Comparison of ENCODE assay signal across 38 cellular contexts in genomic region chr6:24325978-24326377, GRCh38. TPM values are rescaled to one million over a fixed set of nuclear protein-coding genes. Genes with fewer than 3 reads are reported as not detected.
"Had no signal": no experiment of that assay in that cellular context is flagged by ENCODE, and none has a peak within 500 bp of the region (broad histone marks: within the 10 kb centered on the region; RNA-seq: fewer than 3 reads in every experiment).

No MANE protein-coding gene starts in this region.

- H3K27ac Mint-ChIP-seq: activated naive CD4-positive, alpha-beta T cell treated with anti-CD3 and anti-CD28 coated beads for 36 hours; activated naive CD4-positive, alpha-beta T cell treated with anti-CD3 and anti-CD28 coated beads, Interleukin-2, amount 10 ng/mL, durations not matched to agents 7 days and 5 days; activated naive CD4-positive, alpha-beta T cell treated with anti-CD3 and anti-CD28 coated beads, Interleukin-2, amount 50 U/mL, for 24 hours; activated naive CD4-positive, alpha-beta T cell treated with anti-CD3 and anti-CD28 coated beads, Interleukin-2, amount 50 U/mL, for 72 hours; activated naive CD8-positive, alpha-beta T cell; activated naive CD8-positive, alpha-beta T cell treated with anti-CD3 and anti-CD28 coated beads for 36 hours; activated naive CD8-positive, alpha-beta T cell treated with anti-CD3 and anti-CD28 coated beads, Interleukin-2, amount 10 ng/mL, durations not matched to agents 7 days and 5 days; activated naive CD8-positive, alpha-beta T cell treated with anti-CD3 and anti-CD28 coated beads, Interleukin-2, amount 50 U/mL, for 24 hours; activated T-cell treated with anti-CD3 and anti-CD28 coated beads, Interleukin-2, amount 50 U/mL, for 72 hours; activated T-helper 1 cell treated with anti-CD3 and anti-CD28 coated beads, Interleukin-12 subunit alpha, Interleukin-12 subunit beta, Interleukin-2, Interleukin-4 antibody, amounts not matched to agents 30 ng/mL and 10 ng/mL and 1 ng/mL, durations not matched to agents 14 hours and 24 hours and 36 hours; activated T-helper 17 cell treated with anti-CD3 and anti-CD28 coated beads, Interleukin-2, amount 50 U/mL, for 72 hours; activated T-helper 2 cell treated with anti-CD3 and anti-CD28 coated beads, Interferon-gamma antibody, Interleukin-2, Interleukin-4, amounts not matched to agents 10 μg/mL and 5 μg/mL and 100 μg/mL, durations not matched to agents 14 hours and 24 hours and 36 hours; brain had no signal

- DNase-seq: activated effector memory CD4-positive, alpha-beta T cell treated with anti-CD3 and anti-CD28 coated beads, Interleukin-2, amount 50 U/mL, for 16 hours; activated effector memory CD4-positive, alpha-beta T cell treated with Interleukin-2 at 50 U/mL for 16 hours; activated gamma-delta T cell; activated gamma-delta T cell treated with Interleukin-2 at 50 U/mL for 16 hours; activated naive CD4-positive, alpha-beta T cell; activated naive CD4-positive, alpha-beta T cell treated with anti-CD3 and anti-CD28 coated beads for 36 hours; activated naive CD4-positive, alpha-beta T cell treated with anti-CD3 and anti-CD28 coated beads, Interleukin-2, amount 10 ng/mL, durations not matched to agents 7 days and 5 days; activated naive CD4-positive, alpha-beta T cell treated with anti-CD3 and anti-CD28 coated beads, Interleukin-2, amount 50 U/mL, for 16 hours; activated naive CD4-positive, alpha-beta T cell treated with Interleukin-2 at 50 U/mL for 16 hours; activated naive CD8-positive, alpha-beta T cell treated with anti-CD3 and anti-CD28 coated beads for 36 hours; activated naive CD8-positive, alpha-beta T cell treated with anti-CD3 and anti-CD28 coated beads, Interleukin-2, amount 10 ng/mL, durations not matched to agents 7 days and 5 days; activated naive CD8-positive, alpha-beta T cell treated with anti-CD3 and anti-CD28 coated beads, Interleukin-2, amount 50 U/mL, for 24 hours; activated T-cell treated with anti-CD3 and anti-CD28 coated beads, Interleukin-2, amount 50 U/mL, for 4 hours; activated T-cell treated with anti-CD3 and anti-CD28 coated beads, Interleukin-2, amount 50 U/mL, for 48 hours; activated T-cell treated with anti-CD3 and anti-CD28 coated beads, Interleukin-2, amount 50 U/mL, for 72 hours; adrenal gland; amniotic stem cell; amygdala; anterior cingulate cortex; aorta; body of pancreas; brain microvascular endothelial cell; caudate nucleus; central memory CD4-positive, alpha-beta T cell; cerebellar nuclear complex had no signal

- H3K4me3 ChIP-seq: adrenal gland, ascending aorta, body of pancreas, breast epithelium, cardiac muscle cell had no signal

- H3K27me3 Mint-ChIP-seq: activated naive CD4-positive, alpha-beta T cell treated with anti-CD3 and anti-CD28 coated beads, Interleukin-2, amount 10 ng/mL, durations not matched to agents 7 days and 5 days had no signal

- H3K36me3 Mint-ChIP-seq: activated naive CD4-positive, alpha-beta T cell treated with anti-CD3 and anti-CD28 coated beads, Interleukin-2, amount 10 ng/mL, durations not matched to agents 7 days and 5 days; activated naive CD4-positive, alpha-beta T cell treated with anti-CD3 and anti-CD28 coated beads, Interleukin-2, amount 50 U/mL, for 24 hours; activated naive CD4-positive, alpha-beta T cell treated with anti-CD3 and anti-CD28 coated beads, Interleukin-2, amount 50 U/mL, for 72 hours; activated naive CD8-positive, alpha-beta T cell; activated naive CD8-positive, alpha-beta T cell treated with anti-CD3 and anti-CD28 coated beads for 36 hours; activated naive CD8-positive, alpha-beta T cell treated with anti-CD3 and anti-CD28 coated beads, Interleukin-2, amount 10 ng/mL, durations not matched to agents 7 days and 5 days; brain had no signal

- H3K9me3 ChIP-seq: adrenal gland, ascending aorta, body of pancreas, breast epithelium had no signal

- H3K27ac ChIP-seq: adrenal gland, ascending aorta, brain microvascular endothelial cell, breast epithelium, cardiac muscle cell had no signal

- H3K4me1 ChIP-seq: adrenal gland, ascending aorta, breast epithelium had no signal

- H3K4me3 Mint-ChIP-seq: activated naive CD4-positive, alpha-beta T cell treated with anti-CD3 and anti-CD28 coated beads for 36 hours; activated naive CD4-positive, alpha-beta T cell treated with anti-CD3 and anti-CD28 coated beads, Interleukin-2, amount 10 ng/mL, durations not matched to agents 7 days and 5 days; activated naive CD4-positive, alpha-beta T cell treated with anti-CD3 and anti-CD28 coated beads, Interleukin-2, amount 50 U/mL, for 24 hours; activated naive CD8-positive, alpha-beta T cell; activated naive CD8-positive, alpha-beta T cell treated with anti-CD3 and anti-CD28 coated beads for 36 hours; activated naive CD8-positive, alpha-beta T cell treated with anti-CD3 and anti-CD28 coated beads, Interleukin-2, amount 10 ng/mL, durations not matched to agents 7 days and 5 days; activated naive CD8-positive, alpha-beta T cell treated with anti-CD3 and anti-CD28 coated beads, Interleukin-2, amount 50 U/mL, for 24 hours; activated T-cell treated with anti-CD3 and anti-CD28 coated beads, Interleukin-2, amount 50 U/mL, for 4 hours; activated T-cell treated with anti-CD3 and anti-CD28 coated beads, Interleukin-2, amount 50 U/mL, for 72 hours; activated T-helper 1 cell treated with anti-CD3 and anti-CD28 coated beads, Interleukin-12 subunit alpha, Interleukin-12 subunit beta, Interleukin-2, Interleukin-4 antibody, amounts not matched to agents 30 ng/mL and 10 ng/mL and 1 ng/mL, durations not matched to agents 14 hours and 24 hours and 36 hours; activated T-helper 17 cell treated with anti-CD3 and anti-CD28 coated beads, Interleukin-2, amount 50 U/mL, for 72 hours; brain; central memory CD8-positive, alpha-beta T cell had no signal

- H3K4me1 Mint-ChIP-seq: activated naive CD4-positive, alpha-beta T cell treated with anti-CD3 and anti-CD28 coated beads, Interleukin-2, amount 10 ng/mL, durations not matched to agents 7 days and 5 days; activated naive CD4-positive, alpha-beta T cell treated with anti-CD3 and anti-CD28 coated beads, Interleukin-2, amount 50 U/mL, for 24 hours; activated naive CD8-positive, alpha-beta T cell treated with anti-CD3 and anti-CD28 coated beads for 36 hours; activated naive CD8-positive, alpha-beta T cell treated with anti-CD3 and anti-CD28 coated beads, Interleukin-2, amount 10 ng/mL, durations not matched to agents 7 days and 5 days; activated naive CD8-positive, alpha-beta T cell treated with anti-CD3 and anti-CD28 coated beads, Interleukin-2, amount 50 U/mL, for 24 hours; activated T-helper 17 cell treated with anti-CD3 and anti-CD28 coated beads, Interleukin-2, amount 50 U/mL, for 72 hours; central memory CD8-positive, alpha-beta T cell had no signal

- H3K27me3 ChIP-seq: ascending aorta, body of pancreas, brain microvascular endothelial cell, breast epithelium, cardiac muscle cell had no signal

- H3K9me3 Mint-ChIP-seq: activated naive CD4-positive, alpha-beta T cell treated with anti-CD3 and anti-CD28 coated beads for 36 hours; activated naive CD4-positive, alpha-beta T cell treated with anti-CD3 and anti-CD28 coated beads, Interleukin-2, amount 10 ng/mL, durations not matched to agents 7 days and 5 days; activated naive CD4-positive, alpha-beta T cell treated with anti-CD3 and anti-CD28 coated beads, Interleukin-2, amount 50 U/mL, for 24 hours; activated naive CD4-positive, alpha-beta T cell treated with anti-CD3 and anti-CD28 coated beads, Interleukin-2, amount 50 U/mL, for 72 hours; activated naive CD8-positive, alpha-beta T cell treated with anti-CD3 and anti-CD28 coated beads for 36 hours; activated naive CD8-positive, alpha-beta T cell treated with anti-CD3 and anti-CD28 coated beads, Interleukin-2, amount 10 ng/mL, durations not matched to agents 7 days and 5 days; activated naive CD8-positive, alpha-beta T cell treated with anti-CD3 and anti-CD28 coated beads, Interleukin-2, amount 50 U/mL, for 24 hours; activated T-cell treated with anti-CD3 and anti-CD28 coated beads, Interleukin-2, amount 50 U/mL, for 4 hours; activated T-cell treated with anti-CD3 and anti-CD28 coated beads, Interleukin-2, amount 50 U/mL, for 72 hours; activated T-helper 1 cell treated with anti-CD3 and anti-CD28 coated beads, Interleukin-12 subunit alpha, Interleukin-12 subunit beta, Interleukin-2, Interleukin-4 antibody, amounts not matched to agents 30 ng/mL and 10 ng/mL and 1 ng/mL, durations not matched to agents 14 hours and 24 hours and 36 hours; activated T-helper 17 cell treated with anti-CD3 and anti-CD28 coated beads, Interleukin-2, amount 50 U/mL, for 72 hours; activated T-helper 2 cell treated with anti-CD3 and anti-CD28 coated beads, Interferon-gamma antibody, Interleukin-2, Interleukin-4, amounts not matched to agents 10 μg/mL and 5 μg/mL and 100 μg/mL, durations not matched to agents 14 hours and 24 hours and 36 hours; central memory CD8-positive, alpha-beta T cell had no signal

- H3K36me3 ChIP-seq: adrenal gland, ascending aorta, brain microvascular endothelial cell, breast epithelium, cardiac muscle cell had no signal

- FAIRE-seq: astrocyte, colon had no signal

- ATAC-seq: activated naive CD4-positive, alpha-beta T cell treated with anti-CD3 and anti-CD28 coated beads, Interleukin-2, amount 50 U/mL, for 72 hours; activated naive CD8-positive, alpha-beta T cell treated with anti-CD3 and anti-CD28 coated beads, Interleukin-2, amount 50 U/mL, for 24 hours; activated T-cell treated with anti-CD3 and anti-CD28 coated beads, Interleukin-2, amount 50 U/mL, for 4 hours; activated T-cell treated with anti-CD3 and anti-CD28 coated beads, Interleukin-2, amount 50 U/mL, for 72 hours; activated T-helper 17 cell treated with anti-CD3 and anti-CD28 coated beads, Interleukin-2, amount 50 U/mL, for 72 hours; body of pancreas had no signal

RNA-seq across cellular contexts. Expression of gene DCDC2, which starts 31.9 kb away (rescaled TPM):
- total RNA-seq: activated naive CD4-positive, alpha-beta T cell treated with anti-CD3 and anti-CD28 coated beads for 36 hours; activated T-helper 1 cell treated with anti-CD3 and anti-CD28 coated beads, Interleukin-12 subunit alpha, Interleukin-12 subunit beta, Interleukin-2, Interleukin-4 antibody, amounts not matched to agents 30 ng/mL and 10 ng/mL and 1 ng/mL, durations not matched to agents 14 hours and 24 hours and 36 hours; activated T-helper 2 cell treated with anti-CD3 and anti-CD28 coated beads, Interferon-gamma antibody, Interleukin-2, Interleukin-4, amounts not matched to agents 10 μg/mL and 5 μg/mL and 100 μg/mL, durations not matched to agents 14 hours and 24 hours and 36 hours; aorta; ascending aorta had no signal
- polyA plus RNA-seq: cardiac muscle cell had no signal
